8 cellular contexts compared by ENCODE assay signal in genomic region chr4:16196482-16197393, GRCh38. TPM values are rescaled to one million over a fixed set of nuclear protein-coding genes. Genes with fewer than 3 reads are reported as not detected.
DNase-seq lines count a peak whose midpoint lies in the region; ATAC-seq and TF ChIP-seq lines count a peak whose summit lies in the region.

No MANE protein-coding gene starts in this region.

- peak; percentile 87 for DNase-seq in MV-4-11 (lab: John Stamatoyannopoulos, UW)
- DNase-seq in breast epithelium (ENCODE audit: low spot score in 2 of 2): no peak
- DNase-seq in kidney tubule cell (ENCODE audit: low spot score): peak; percentile 85
- no peak for DNase-seq in thyroid gland
- no peak for DNase-seq in stimulated activated effector memory CD8-positive, alpha-beta T cell treated with anti-CD3 and anti-CD28 coated beads, Interleukin-12 subunit alpha, Interleukin-12 subunit beta, amount 100 ng/mL, for 72 hours (ENCODE audit: low spot score in 2 of 2)

- H4K20me1 ChIP-seq in BLaER1 treated with 17β-estradiol and CSF1 and Interleukin-3, amounts not matched to agents 10 nM and 100 nM: peaks cover 0 to 18% (median 0%) of the 10 kb centered on the region in 11 experiments; a peak in 4 of 22 replicates

- H3K9me3 Mint-ChIP-seq in stimulated activated effector memory CD8-positive, alpha-beta T cell treated with anti-CD3 and anti-CD28 coated beads, Interleukin-12 subunit alpha, Interleukin-12 subunit beta, amount 100 ng/mL, for 72 hours: no peaks in the 10 kb centered on the region

- TF ChIP-seq CTCF in breast epithelium (IDR thresholded peaks at IDR 0.05) (peak in 2 of 3 donors; percentile 53 to 55), thyroid gland (IDR thresholded peaks at IDR 0.05) (peak in 4 of 6 experiments; percentile 53 to 78 (median 62))

- H3K27ac Mint-ChIP-seq in stimulated activated effector memory CD8-positive, alpha-beta T cell treated with anti-CD3 and anti-CD28 coated beads, Interleukin-12 subunit alpha, Interleukin-12 subunit beta, amount 100 ng/mL, for 72 hours: no peak overlapping the region

- peaks cover 0 to 11% (median 5%) of the 10 kb centered on the region in 11 experiments; a peak in 6 of 22 replicates for H3K36me3 ChIP-seq in BLaER1 treated with 17β-estradiol and CSF1 and Interleukin-3, amounts not matched to agents 10 nM and 100 nM
- H3K36me3 ChIP-seq in breast epithelium: no peaks in the 10 kb centered on the region
- H3K36me3 ChIP-seq in thyroid gland: no peaks in the 10 kb centered on the region

- H3K4me3 ChIP-seq in BLaER1 treated with 17β-estradiol and CSF1 and Interleukin-3, amounts not matched to agents 10 nM and 100 nM: peak overlapping the region in 1 of 10 experiments; percentile 18; a peak in 1 of 20 replicates
- H3K4me3 ChIP-seq in breast epithelium: peak overlapping the region; percentile 7 to 40 (median 15)
- H3K4me3 ChIP-seq in thyroid gland (replicated peaks in 1 of 3): no peak overlapping the region

- H3K9ac ChIP-seq in BLaER1 treated with 17β-estradiol and CSF1 and Interleukin-3, amounts not matched to agents 10 nM and 100 nM: peak overlapping the region in 2 of 11 experiments; percentile 19 to 35; a peak in 2 of 22 replicates

- peak overlapping the region; percentile 43 to 62 (median 55) for H3K4me2 ChIP-seq in BLaER1 treated with 17β-estradiol and CSF1 and Interleukin-3, amounts not matched to agents 10 nM and 100 nM

- peaks cover 10% of the 10 kb centered on the region for H3K4me1 Mint-ChIP-seq in stimulated activated effector memory CD8-positive, alpha-beta T cell treated with anti-CD3 and anti-CD28 coated beads, Interleukin-12 subunit alpha, Interleukin-12 subunit beta, amount 100 ng/mL, for 72 hours

- H3K4me3 Mint-ChIP-seq in stimulated activated effector memory CD8-positive, alpha-beta T cell treated with anti-CD3 and anti-CD28 coated beads, Interleukin-12 subunit alpha, Interleukin-12 subunit beta, amount 100 ng/mL, for 72 hours: no peak overlapping the region

- no peaks in the 10 kb centered on the region for H3K9me3 ChIP-seq in BLaER1 treated with 17β-estradiol and CSF1 and Interleukin-3, amounts not matched to agents 10 nM and 100 nM (replicated peaks in 1 of 11)
- H3K9me3 ChIP-seq in breast epithelium (no peaks in the 10 kb centered on the region), thyroid gland (no peaks in the 10 kb centered on the region)

- peaks cover 9 to 12% (median 12%) of the 10 kb centered on the region in 10 experiments; a peak in 19 of 20 replicates for H3K4me1 ChIP-seq in BLaER1 treated with 17β-estradiol and CSF1 and Interleukin-3, amounts not matched to agents 10 nM and 100 nM
- H3K4me1 ChIP-seq in breast epithelium: no peaks in the 10 kb centered on the region
- H3K4me1 ChIP-seq in thyroid gland: peaks cover 4 to 8% of the 10 kb centered on the region in 2 donors

- ATAC-seq in GM21619 (IDR thresholded peaks at IDR 0.05; ENCODE audit: unreplicated experiment) (peak; percentile 66), HG02588 (IDR thresholded peaks at IDR 0.05; ENCODE audit: unreplicated experiment) (no peak)
- ATAC-seq in stimulated activated effector memory CD8-positive, alpha-beta T cell treated with anti-CD3 and anti-CD28 coated beads, Interleukin-12 subunit alpha, Interleukin-12 subunit beta, amount 100 ng/mL, for 72 hours: no peak

- peaks cover 25% of the 10 kb centered on the region for H3K36me3 Mint-ChIP-seq in stimulated activated effector memory CD8-positive, alpha-beta T cell treated with anti-CD3 and anti-CD28 coated beads, Interleukin-12 subunit alpha, Interleukin-12 subunit beta, amount 100 ng/mL, for 72 hours

- H3K27me3 ChIP-seq in BLaER1 treated with 17β-estradiol and CSF1 and Interleukin-3, amounts not matched to agents 10 nM and 100 nM: no peaks in the 10 kb centered on the region
- H3K27me3 ChIP-seq in breast epithelium: no peaks in the 10 kb centered on the region
- H3K27me3 ChIP-seq in thyroid gland: no peaks in the 10 kb centered on the region

- WGBS in thyroid gland, 2 donors: 43 to 48% methylated on average over 9 of the region's 9 CpGs

- intact Hi-C loops in breast epithelium (cut with DNase I; ENCODE audit: low total_unique reads): no loop called here
- intact Hi-C loops in thyroid gland (cut with DNase I): loop anchor here (10.0 kb wide), 1 partner anchor 68 kb away; no protein-coding TSS in a partner anchor

- peak overlapping the region in 5 of 11 experiments; percentile 8 to 38 (median 26); a peak in 5 of 22 replicates for H3K27ac ChIP-seq in BLaER1 treated with 17β-estradiol and CSF1 and Interleukin-3, amounts not matched to agents 10 nM and 100 nM
- H3K27ac ChIP-seq in breast epithelium (peak overlapping the region; percentile 76 to 83), thyroid gland (peak overlapping the region in 2 of 3 donors; percentile 34 to 62)

- TF ChIP-seq POLR2A in breast epithelium (IDR thresholded peaks at IDR 0.05): no peak
- no peak for TF ChIP-seq POLR2A in thyroid gland (IDR thresholded peaks at IDR 0.05)

RNA-seq across cellular contexts. Expression of gene TAPT1, which starts 29.5 kb away (rescaled TPM):
- 10 to 100 TPM; 39.7 to 52.5 (median 43.0) TPM for total RNA-seq in breast epithelium
- total RNA-seq in thyroid gland: 10 to 100 TPM; 42.1 to 69.0 (median 53.5) TPM

Comparison
In these comparisons a context has a peak if more than half of its experiments do, and no peak if none do; other contexts are left out.
1. H3K4me3 ChIP-seq: peak in breast epithelium (3 of 3); none in thyroid gland (0 of 3).
2. DNase-seq: peak in MV-4-11 (single experiment) and kidney tubule cell (single experiment); none in breast epithelium (0 of 2), thyroid gland (0 of 2) and stimulated activated effector memory CD8-positive, alpha-beta T cell treated with anti-CD3 and anti-CD28 coated beads, Interleukin-12 subunit alpha, Interleukin-12 subunit beta, amount 100 ng/mL, for 72 hours (0 of 2).